ENCODE assay signal across 7 cellular contexts in the genomic region with DNA sequence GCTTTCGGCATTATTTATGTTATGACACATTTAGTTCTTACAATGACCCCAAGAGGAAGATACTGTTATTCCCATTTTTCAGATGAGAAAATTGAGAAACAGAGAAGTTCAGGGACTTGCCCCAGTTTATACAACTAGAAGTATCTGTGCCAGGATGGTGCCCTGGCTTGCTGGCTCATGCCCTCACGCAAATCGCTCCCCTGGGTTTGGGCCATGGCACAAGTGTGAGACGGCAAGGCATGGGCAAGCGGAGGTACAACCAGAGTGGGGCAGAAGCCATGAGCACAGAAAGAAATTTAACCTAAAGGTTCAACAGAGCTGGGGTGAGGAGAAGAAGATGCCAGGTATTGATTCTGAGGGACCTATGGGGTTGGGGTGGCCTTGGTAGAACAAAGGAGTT.
"Had no signal": no experiment of that assay in that cellular context is flagged by ENCODE, and none has a peak within 500 bp of the region (broad histone marks: within the 10 kb centered on the region; RNA-seq: fewer than 3 reads in every experiment).

No MANE protein-coding gene starts in this region.

- H3K4me3 ChIP-seq: GM12878 had no signal

- DNase-seq: GDM1, GF-D8 had no signal

- FAIRE-seq: GM12878, GM12891, GM12892, GM18507, GM19239 had no signal
